ENCODE assay signal across 14 cellular contexts in genomic region chr10:24255115-24255895, GRCh38. TPM values are rescaled to one million over a fixed set of nuclear protein-coding genes. Genes with fewer than 3 reads are reported as not detected.
DNase-seq lines count a peak whose midpoint lies in the region; ATAC-seq and TF ChIP-seq lines count a peak whose summit lies in the region.
"Had no signal": no experiment of that assay in that cellular context is flagged by ENCODE, and none has a peak within 500 bp of the region (broad histone marks: within the 10 kb centered on the region; RNA-seq: fewer than 3 reads in every experiment).

No MANE protein-coding gene starts in this region.

- H3K9ac ChIP-seq in skeletal muscle tissue (ENCODE audit: low read depth in 1 of 3, low read length in 3 of 3) = peak overlapping the region; percentile 51 to 61 (median 54)

- no peaks in the 10 kb centered on the region for H3K9me3 Mint-ChIP-seq in WTC11
- H3K9me3 Mint-ChIP-seq: CD8-positive, alpha-beta memory T cell had no signal

- ATAC-seq in WTC11 (peak; percentile 72), GM18907 (IDR thresholded peaks at IDR 0.05; ENCODE audit: unreplicated experiment) (no peak)
- ATAC-seq in activated CD4-positive, CD25-positive, alpha-beta regulatory T cell treated with anti-CD3 and anti-CD28 coated beads, Interleukin-2, amount 50 U/mL, for 24 hours = no peak

- peaks cover 62 to 68% (median 67%) of the 10 kb centered on the region in 3 donors for H3K4me1 ChIP-seq in skeletal muscle tissue (ENCODE audit: control insufficient read depth in 3 of 3, insufficient read depth in 3 of 3, low read length in 3 of 3)
- H3K4me1 ChIP-seq: SJSA1 had no signal

- no peaks in the 10 kb centered on the region for H3K36me3 ChIP-seq in skeletal muscle tissue (ENCODE audit: control insufficient read depth in 3 of 3, insufficient read depth in 3 of 3, low read length in 3 of 3)
- H3K36me3 ChIP-seq: SJSA1 had no signal

- no peaks in the 10 kb centered on the region for H3K27me3 ChIP-seq in skeletal muscle tissue (ENCODE audit: control insufficient read depth in 3 of 3, insufficient read depth in 3 of 3, low read length in 3 of 3)
- H3K27me3 ChIP-seq: SJSA1 had no signal

- H3K27me3 Mint-ChIP-seq in WTC11 (ENCODE audit: low read depth) = no peaks in the 10 kb centered on the region
- H3K27me3 Mint-ChIP-seq: CD8-positive, alpha-beta memory T cell had no signal

- CTCF ChIA-PET in WTC11 (lab: Charles Lee) = interaction anchor here (0.6 to 1.2 kb wide), 5 partner anchors 53 to 907 kb away, joined by 3 to 6 read pairs (median 3); no protein-coding TSS in a partner anchor

- H3K4me3 ChIP-seq in skeletal muscle tissue (ENCODE audit: low read length in 3 of 3) = peak overlapping the region in 1 of 3 donors; percentile 36
- H3K4me3 ChIP-seq: SJSA1 had no signal

- peak; percentile 53 for DNase-seq in HPDE6-E6E7 (ENCODE audit: extremely low spot score)
- peak; percentile 26 for DNase-seq in WTC11 (ENCODE audit: low spot score)
- DNase-seq in iPS-NIHi11 (ENCODE audit: low spot score) = peak; percentile 62
- DNase-seq in SW 1271 (lab: John Stamatoyannopoulos, UW) = no peak
- DNase-seq in cerebellum (ENCODE audit: low spot score) = no peak
- DNase-seq: activated CD4-positive, alpha-beta T cell treated with anti-CD3 and anti-CD28 coated beads for 4 hours; activated gamma-delta T cell; CD8-positive, alpha-beta memory T cell; central memory CD4-positive, alpha-beta T cell; NCI-H510A had no signal

- no peaks in the 10 kb centered on the region for H3K9me3 ChIP-seq in skeletal muscle tissue (ENCODE audit: control insufficient read depth in 3 of 3, low read length in 3 of 3)
- H3K9me3 ChIP-seq: SJSA1 had no signal

- no peaks in the 10 kb centered on the region for H3K36me3 Mint-ChIP-seq in WTC11
- H3K36me3 Mint-ChIP-seq: CD8-positive, alpha-beta memory T cell had no signal

- no peak for TF ChIP-seq CTCF in WTC11 (IDR thresholded peaks at IDR 0.05)

- H3K4me1 Mint-ChIP-seq in WTC11 = peaks cover 72% of the 10 kb centered on the region
- H3K4me1 Mint-ChIP-seq: CD8-positive, alpha-beta memory T cell had no signal

- peak overlapping the region; percentile 83 for H3K27ac ChIP-seq in skeletal muscle tissue (ENCODE audit: low read depth, low read length)
- H3K27ac ChIP-seq: SJSA1 had no signal

- peak overlapping the region; percentile 95 for H3K27ac Mint-ChIP-seq in WTC11
- H3K27ac Mint-ChIP-seq: CD8-positive, alpha-beta memory T cell had no signal

- POLR2A ChIA-PET in WTC11 (lab: Charles Lee) = interaction anchor here (0.6 kb wide), 2 partner anchors 208 to 837 kb away, joined by 3 to 4 read pairs; no protein-coding TSS in a partner anchor

- peak overlapping the region; percentile 61 for H3K4me3 Mint-ChIP-seq in WTC11
- H3K4me3 Mint-ChIP-seq: CD8-positive, alpha-beta memory T cell had no signal

TF ChIP-seq in WTC11, 78 proteins besides CTCF, POLR2A, EP300 and RAD21:
- TF ChIP-seq JUN (CRISPR knock-in tag; IDR thresholded peaks at IDR 0.05) (no peak), ZNF423 (CRISPR knock-in tag; IDR thresholded peaks at IDR 0.05) (peak; percentile 27; the same call in 1 of the 2 replicates), MAX (CRISPR knock-in tag; IDR thresholded peaks at IDR 0.05) (peak; percentile 24; the same call in 1 of the 2 replicates), MLX (CRISPR knock-in tag; IDR thresholded peaks at IDR 0.05) (no peak)

RNA-seq across cellular contexts. Expression of gene KIAA1217, which starts 46.4 kb away (rescaled TPM):
- total RNA-seq in WTC11 (2021) = 19.7 to 23.4 TPM (median 20.6 TPM) in 3 replicates
- total RNA-seq in skeletal muscle tissue = 16.2 TPM
- 5.6 TPM for total RNA-seq in cerebellum

Comparison
In these comparisons a context has a peak if more than half of its experiments do, and no peak if none do; other contexts are left out.
1. DNase-seq: peak in HPDE6-E6E7 (single experiment), WTC11 (single experiment) and iPS-NIHi11 (single experiment); none in SW 1271 (0 of 2) and cerebellum (single experiment).